Comparison of ENCODE assay signal across 8 cellular contexts in the genomic region with DNA sequence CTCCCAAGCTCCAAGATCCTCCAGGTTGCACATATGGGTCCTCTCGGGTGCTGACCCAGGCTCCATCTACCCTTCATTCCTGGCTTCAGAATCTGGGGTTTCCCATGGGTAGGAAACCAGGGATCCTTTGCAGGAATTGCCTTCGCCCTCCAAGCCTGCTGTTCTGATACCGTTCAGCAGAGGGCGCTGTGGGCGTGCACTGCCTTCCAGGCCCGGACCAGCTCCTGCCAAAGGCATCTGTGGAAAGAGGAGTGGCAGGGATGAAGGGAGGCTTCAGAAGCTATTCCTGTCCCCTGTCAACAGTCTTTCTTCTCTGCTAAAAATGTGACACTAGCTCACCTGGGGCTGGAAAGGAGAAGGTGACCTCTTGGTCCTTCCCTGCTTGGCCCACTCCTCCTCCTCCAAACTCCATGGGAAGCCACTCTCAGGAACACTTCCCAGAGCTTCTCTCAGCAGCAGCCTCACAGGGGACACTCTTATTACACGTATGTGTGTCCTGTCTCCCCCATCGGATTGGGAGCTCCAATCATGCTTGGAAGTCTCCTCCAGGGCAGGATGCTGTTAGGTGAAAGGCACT.
DNase-seq lines count a peak whose midpoint lies in the region; ATAC-seq and TF ChIP-seq lines count a peak whose summit lies in the region.

No MANE protein-coding gene starts in this region.

- no peak for TF ChIP-seq POLR2A in erythroblast (IDR thresholded peaks at IDR 0.05; ENCODE audit: low read length)

- no peak overlapping the region for H3K27ac Mint-ChIP-seq in nephron

- DNase-seq in COR-L47 (lab: John Stamatoyannopoulos, UW), result peak; percentile 56
- DNase-seq in HL-60 (ENCODE audit: low read depth in 1 of 2, low spot score in 1 of 2), result peak in 1 of 2 experiments; percentile 14
- peak; percentile 26 for DNase-seq in T-helper 9 cell
- peak; percentile 13 to 50 for DNase-seq in erythroblast (lab: John Stamatoyannopoulos, UW)

- TF ChIP-seq CTCF in HL-60 (IDR thresholded peaks at IDR 0.05; ENCODE audit: insufficient read depth, low read length) (peak; percentile 43), nephron (IDR thresholded peaks at IDR 0.05; ENCODE audit: unreplicated experiment in 3 of 3) (peak; percentile 53 to 70 (median 70))

- peaks cover 89% of the 10 kb centered on the region for H3K27me3 Mint-ChIP-seq in nephron (ENCODE audit: low read depth)

- peaks cover 19% of the 10 kb centered on the region for H3K4me1 Mint-ChIP-seq in nephron

- H3K9me3 Mint-ChIP-seq in nephron, result no peaks in the 10 kb centered on the region

- H3K4me3 ChIP-seq in HL-60 (replicated peaks; ENCODE audit: insufficient read depth, low read length), result no peak overlapping the region

- H3K27ac ChIP-seq in HL-60 (replicated peaks), result no peak overlapping the region

- H3K27me3 ChIP-seq in HL-60 (ENCODE audit: insufficient read depth, poor library complexity, severe bottlenecking), result peaks cover 24% of the 10 kb centered on the region

- ATAC-seq in HG03097 (IDR thresholded peaks at IDR 0.05; ENCODE audit: low FRiP score, unreplicated experiment) (no peak), HG03442 (IDR thresholded peaks at IDR 0.05; ENCODE audit: unreplicated experiment) (no peak), GM21529 (IDR thresholded peaks at IDR 0.05; ENCODE audit: unreplicated experiment) (no peak)

- H3K36me3 Mint-ChIP-seq in nephron (ENCODE audit: low read depth), result no peaks in the 10 kb centered on the region

- H3K4me3 Mint-ChIP-seq in nephron, result no peak overlapping the region
